In genomic region chr17:58531661-58532554, GRCh38 we compare ENCODE assay signal across 8 cellular contexts. TPM values are rescaled to one million over a fixed set of nuclear protein-coding genes. Genes with fewer than 3 reads are reported as not detected.
DNase-seq lines count a peak whose midpoint lies in the region; ATAC-seq and TF ChIP-seq lines count a peak whose summit lies in the region.

No MANE protein-coding gene starts in this region.

- H3K36me3 Mint-ChIP-seq in activated naive CD4-positive, alpha-beta T cell treated with anti-CD3 and anti-CD28 coated beads, Interleukin-2, amount 50 U/mL, for 24 hours = no peaks in the 10 kb centered on the region

- H3K27me3 ChIP-seq in upper lobe of right lung = no peaks in the 10 kb centered on the region

- DNase-seq in D341Med (ENCODE audit: low spot score) (peak; percentile 88), RPMI8226 (peak; percentile 66), head of caudate nucleus (peak in 41 of 42 donors; percentile 70 to 93 (median 87)), nucleus accumbens (lab: John Stamatoyannopoulos, UW) (peak in 51 of 56 donors; percentile 26 to 88 (median 68)), upper lobe of right lung (peak; percentile 79)

- H3K4me3 ChIP-seq in upper lobe of right lung = peak overlapping the region; percentile 57

- no peaks in the 10 kb centered on the region for H3K36me3 ChIP-seq in upper lobe of right lung

- H3K4me1 ChIP-seq in upper lobe of right lung = peaks cover 22% of the 10 kb centered on the region

- no peaks in the 10 kb centered on the region for H3K9me3 ChIP-seq in upper lobe of right lung

- intact Hi-C loops in head of caudate nucleus (cut with DNase I) (no loop called here), upper lobe of right lung (cut with DNase I) (no loop called here)

- H3K4me1 Mint-ChIP-seq in activated naive CD4-positive, alpha-beta T cell treated with anti-CD3 and anti-CD28 coated beads, Interleukin-2, amount 50 U/mL, for 24 hours = no peaks in the 10 kb centered on the region

- H3K27ac Mint-ChIP-seq in activated naive CD4-positive, alpha-beta T cell treated with anti-CD3 and anti-CD28 coated beads, Interleukin-2, amount 50 U/mL, for 24 hours = no peak overlapping the region

- H3K27me3 Mint-ChIP-seq in activated naive CD4-positive, alpha-beta T cell treated with anti-CD3 and anti-CD28 coated beads, Interleukin-2, amount 50 U/mL, for 24 hours = peaks cover 11% of the 10 kb centered on the region

- ATAC-seq in HG02852 (IDR thresholded peaks at IDR 0.05; ENCODE audit: unreplicated experiment) (peak; percentile 74), upper lobe of right lung (peak; percentile 89), HG03565 (IDR thresholded peaks at IDR 0.05; ENCODE audit: unreplicated experiment) (no peak)

- peak overlapping the region; percentile 51 for H3K4me3 Mint-ChIP-seq in activated naive CD4-positive, alpha-beta T cell treated with anti-CD3 and anti-CD28 coated beads, Interleukin-2, amount 50 U/mL, for 24 hours

- H3K9me3 Mint-ChIP-seq in activated naive CD4-positive, alpha-beta T cell treated with anti-CD3 and anti-CD28 coated beads, Interleukin-2, amount 50 U/mL, for 24 hours = no peaks in the 10 kb centered on the region

- no peak for TF ChIP-seq CTCF in upper lobe of right lung (IDR thresholded peaks at IDR 0.05)

- peak overlapping the region; percentile 58 for H3K27ac ChIP-seq in upper lobe of right lung

RNA-seq across cellular contexts. Expression of gene MTMR4, which starts 17.5 kb away (rescaled TPM):
- 40.9 TPM for total RNA-seq in upper lobe of right lung

RNA-seq across cellular contexts. Expression of gene HSF5, which starts 43.7 kb away (rescaled TPM):
- 0.20 TPM for total RNA-seq in upper lobe of right lung
